21 cellular contexts compared by ENCODE assay signal in the genomic region with DNA sequence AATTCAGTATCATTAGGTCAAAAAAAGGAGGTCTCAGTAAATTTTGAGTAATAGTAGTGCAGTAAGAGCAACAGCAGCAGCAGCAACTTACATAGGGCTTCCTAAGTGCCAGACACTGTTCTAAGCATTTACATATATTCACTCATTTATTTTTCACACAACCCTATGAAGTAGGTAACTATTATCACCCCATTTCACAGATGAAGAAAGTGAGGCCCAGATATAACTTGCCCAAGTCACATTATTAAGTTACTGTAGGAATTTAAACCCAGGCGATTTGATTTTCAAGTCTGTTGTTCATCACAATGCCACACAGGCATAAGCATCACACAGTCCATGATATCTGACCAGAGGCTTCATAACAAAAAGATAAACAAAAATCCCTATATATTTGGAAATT.
"Had no signal": no experiment of that assay in that cellular context is flagged by ENCODE, and none has a peak within 500 bp of the region (broad histone marks: within the 10 kb centered on the region; RNA-seq: fewer than 3 reads in every experiment).

No MANE protein-coding gene starts in this region.

- H3K4me3 ChIP-seq: MG63, SJSA1, SK-N-MC had no signal

- DNase-seq: Karpas-422, KG1, NCI-H1092, NCI-H1436, NCI-H187, NCI-H2029, NCI-H2081 treated with DMSO at 0.1 percent for 48 hours, NCI-H2171, NCI-H226, NCI-H446, NCI-H510A, NCI-H524 treated with DMSO at 0.1 percent for 48 hours, NCI-H69, NCI-H774, Right ventricle myocardium superior, RPMI8226, SIG-M5 had no signal

- H3K9me3 ChIP-seq: MG63, SJSA1 had no signal

- H3K27ac ChIP-seq: HL-60, SJSA1, SK-N-MC had no signal

- H3K27me3 ChIP-seq: MG63, SJSA1 had no signal
